8 cellular contexts compared by ENCODE assay signal in the genomic region with DNA sequence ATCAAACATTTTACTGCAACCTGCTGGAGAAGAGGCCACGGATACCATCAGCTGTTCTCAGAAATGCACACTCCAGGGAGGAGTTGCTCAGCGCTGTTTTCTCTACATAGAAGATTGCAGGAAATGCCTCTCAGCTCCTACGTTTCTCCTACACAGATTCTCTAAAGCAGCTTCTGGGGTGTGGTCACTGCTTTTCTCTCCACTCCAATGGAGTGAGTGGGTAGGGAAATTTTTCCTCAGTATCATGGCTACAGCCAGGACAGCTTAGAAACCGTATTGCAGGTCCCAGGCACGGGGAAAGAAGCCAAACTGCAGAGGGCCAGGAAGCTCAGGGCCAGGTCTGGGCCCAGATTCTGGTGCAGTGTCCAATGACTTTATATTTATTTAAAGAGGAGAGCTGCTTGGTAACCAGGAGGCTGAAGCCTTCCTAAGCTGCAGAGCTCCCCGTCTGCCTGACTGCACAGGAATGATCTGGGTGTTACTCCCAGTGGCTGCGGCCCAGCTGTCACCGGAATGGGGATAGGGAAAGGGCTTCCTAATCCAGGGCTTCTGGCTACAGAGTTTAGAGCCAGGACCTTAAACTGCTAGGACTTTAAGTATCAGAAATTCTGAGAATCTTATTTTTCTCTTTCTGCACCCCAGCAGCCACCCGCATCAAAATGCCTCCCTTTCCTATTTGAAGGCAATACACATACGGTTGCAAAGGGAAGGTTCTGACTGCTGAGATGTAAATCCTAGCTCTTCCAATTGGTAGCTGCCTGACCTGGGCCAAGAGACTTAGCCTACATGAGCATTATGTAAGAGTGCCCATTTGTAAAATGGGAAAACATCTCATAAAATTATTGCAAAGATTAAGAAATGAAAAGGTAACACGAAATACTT. TPM values are rescaled to one million over a fixed set of nuclear protein-coding genes. Genes with fewer than 3 reads are reported as not detected.
DNase-seq lines count a peak whose midpoint lies in the region; ATAC-seq and TF ChIP-seq lines count a peak whose summit lies in the region.

No MANE protein-coding gene starts in this region.

- H3K27me3 ChIP-seq in dorsolateral prefrontal cortex (no peaks in the 10 kb centered on the region), tibial nerve (no peaks in the 10 kb centered on the region)

- H3K4me1 ChIP-seq in tibial nerve = peaks cover 0 to 52% (median 37%) of the 10 kb centered on the region in 4 donors

- TF ChIP-seq EP300 in tibial nerve (IDR thresholded peaks at IDR 0.05) = no peak

- no peaks in the 10 kb centered on the region for H3K36me3 ChIP-seq in tibial nerve

- WGBS in tibial nerve, 2 donors = 19 to 20% methylated on average over 11 of the region's 11 CpGs

- peak in 1 of 2 donors; percentile 10 for TF ChIP-seq POLR2A in tibial nerve (IDR thresholded peaks at IDR 0.05)

- TF ChIP-seq CTCF in dorsolateral prefrontal cortex (IDR thresholded peaks at IDR 0.05 in 54 of 56, conservative IDR thresholded peaks at IDR 0.05 in 2 of 56; ENCODE audit: low read depth in 1 of 56, partially characterized antibody in 56 of 56) (no peak), tibial nerve (IDR thresholded peaks at IDR 0.05) (no peak)

- no peak for ATAC-seq in GM21619 (IDR thresholded peaks at IDR 0.05; ENCODE audit: unreplicated experiment)

- H3K4me3 ChIP-seq in dorsolateral prefrontal cortex (peak overlapping the region; percentile 54 to 99 (median 92)), tibial nerve (peak overlapping the region; percentile 53 to 98 (median 88))

- peak overlapping the region; percentile 57 to 99 (median 95) for H3K27ac ChIP-seq in dorsolateral prefrontal cortex
- H3K27ac ChIP-seq in tibial nerve = peak overlapping the region; percentile 92 to 97 (median 94)

- H3K9me3 ChIP-seq in tibial nerve = no peaks in the 10 kb centered on the region

- intact Hi-C loops in dorsolateral prefrontal cortex (cut with DNase I) = loop anchor here (5.0 to 10.0 kb wide), 5 partner anchors 49 to 226 kb away; a partner anchor contains a TSS

- peak; percentile 19 for DNase-seq in ELF-1 (ENCODE audit: low read depth, low spot score)
- DNase-seq in OCI-M1 (lab: John Stamatoyannopoulos, UW) = peak; percentile 19
- peak in 8 of 10 donors; percentile 11 to 72 (median 56) for DNase-seq in dorsolateral prefrontal cortex
- peak; percentile 75 for DNase-seq in medulla oblongata (ENCODE audit: extremely low spot score)
- no peak for DNase-seq in tibial nerve (ENCODE audit: low spot score in 2 of 2)
- DNase-seq in GM19238 (ENCODE audit: insufficient read length, low spot score) = no peak
- no peak for DNase-seq in NCI-H2029 treated with DMSO at 0.1 percent for 48 hours (lab: John Stamatoyannopoulos, UW)

RNA-seq across cellular contexts. Expression of a gene that starts 1.4 kb away (rescaled TPM):
- total RNA-seq in dorsolateral prefrontal cortex = 1,000 to 10,000 TPM in 93 of 120 experiments, 100 to 1,000 TPM in 27; 588 to 1,376 (median 1,110) TPM
- total RNA-seq in tibial nerve = 100 to 1,000 TPM; 491 to 540 (median 508) TPM

RNA-seq across cellular contexts. Expression of a gene that starts 46.5 kb away (rescaled TPM):
- total RNA-seq in dorsolateral prefrontal cortex = 10 to 100 TPM; 11.7 to 22.4 (median 16.7) TPM
- 10 to 100 TPM; 24.5 to 30.4 (median 28.8) TPM for total RNA-seq in tibial nerve

Comparison
In these comparisons a context has a peak if more than half of its experiments do, and no peak if none do; other contexts are left out.
1. DNase-seq: peak in ELF-1 (single experiment), OCI-M1 (single experiment), dorsolateral prefrontal cortex (8 of 10) and medulla oblongata (single experiment); none in tibial nerve (0 of 2), GM19238 (single experiment) and NCI-H2029 treated with DMSO at 0.1 percent for 48 hours (single experiment).